11 cellular contexts compared by ENCODE assay signal in the genomic region with DNA sequence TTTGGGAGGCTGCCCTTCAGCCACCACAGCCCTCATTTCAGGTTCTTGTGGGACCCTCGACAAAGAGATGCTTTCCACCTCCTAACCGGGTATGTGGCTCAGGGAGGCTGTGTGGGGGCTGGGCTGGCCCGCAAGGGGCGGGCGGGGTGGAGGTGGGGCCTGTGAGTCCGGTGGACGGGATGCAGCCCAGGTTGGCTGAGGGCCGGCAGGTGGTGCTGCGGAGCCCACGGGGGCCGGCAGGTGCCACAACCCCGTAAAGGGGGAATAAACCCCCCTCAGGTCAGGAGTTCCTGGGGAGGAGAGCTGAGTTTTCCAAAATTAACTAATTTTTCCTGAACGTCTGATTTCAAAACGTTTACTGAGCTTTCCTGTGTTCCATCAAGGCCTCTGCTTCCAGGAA. TPM values are rescaled to one million over a fixed set of nuclear protein-coding genes. Genes with fewer than 3 reads are reported as not detected.
DNase-seq lines count a peak whose midpoint lies in the region; ATAC-seq, FAIRE-seq and TF ChIP-seq lines count a peak whose summit lies in the region.
"Had no signal": no experiment of that assay in that cellular context is flagged by ENCODE, and none has a peak within 500 bp of the region (broad histone marks: within the 10 kb centered on the region; RNA-seq: fewer than 3 reads in every experiment).

No MANE protein-coding gene starts in this region.

- DNase-seq in AG10803 (ENCODE audit: low read depth) (no peak), SK-N-DZ (ENCODE audit: low spot score) (peak; percentile 55), kidney (no peak), RKO (ENCODE audit: low spot score) (no peak), EL (no peak), suprapubic skin (ENCODE audit: low spot score in 2 of 2) (no peak)
- DNase-seq: stimulated activated naive CD4-positive, alpha-beta T cell; T-helper 1 cell had no signal

- TF ChIP-seq EP300 in suprapubic skin (IDR thresholded peaks at IDR 0.05), result no peak

- H3K27me3 ChIP-seq in suprapubic skin, result peaks cover 3% of the 10 kb centered on the region

- TF ChIP-seq POLR2A in suprapubic skin (IDR thresholded peaks at IDR 0.05), result no peak

- no peak for ATAC-seq in HG03520 (IDR thresholded peaks at IDR 0.05; ENCODE audit: unreplicated experiment)

- TF ChIP-seq CTCF in AG10803 (conservative IDR thresholded peaks at IDR 0.05; ENCODE audit: low read length) (peak; percentile 8; the same call in 1 of the 2 replicates), GM12873 (IDR thresholded peaks at IDR 0.05; ENCODE audit: insufficient read depth, low read depth, low read length, missing control alignments) (peak; percentile 58), kidney (IDR thresholded peaks at IDR 0.05; ENCODE audit: borderline replicate concordance, extremely low read depth, insufficient read depth) (peak; percentile 38), suprapubic skin (IDR thresholded peaks at IDR 0.05) (no peak)

- H3K36me3 ChIP-seq in kidney (ENCODE audit: control insufficient read depth in 1 of 2, insufficient read depth in 2 of 2, low read length in 2 of 2) (no peaks in the 10 kb centered on the region), suprapubic skin (no peaks in the 10 kb centered on the region)

- H3K9me3 ChIP-seq in kidney (ENCODE audit: control insufficient read depth in 1 of 2, low read length in 2 of 2) (no peaks in the 10 kb centered on the region), suprapubic skin (no peaks in the 10 kb centered on the region)

- H3K27ac ChIP-seq in kidney (ENCODE audit: low read depth in 2 of 2, low read length in 2 of 2), result no peak overlapping the region
- no peak overlapping the region for H3K27ac ChIP-seq in suprapubic skin

- H3K9ac ChIP-seq in kidney (ENCODE audit: low read length in 2 of 2), result no peak overlapping the region

- FAIRE-seq in kidney (lab: Jason Lieb, UNC), result no peak
- FAIRE-seq: H54 had no signal

- intact Hi-C loops in kidney (cut with DNase I), result no loop called here

- H3K4me1 ChIP-seq in kidney (ENCODE audit: control insufficient read depth in 1 of 2, insufficient read depth in 1 of 2, low read depth in 1 of 2, low read length in 2 of 2) (peaks cover 0 to 3% of the 10 kb centered on the region in 2 donors), suprapubic skin (peaks cover 5% of the 10 kb centered on the region)

- WGBS in suprapubic skin, result 5% methylated on average over 14 of the region's 14 CpGs

- H3K4me3 ChIP-seq in AG10803 (ENCODE audit: low read length) (no peak overlapping the region), kidney (ENCODE audit: low read length in 2 of 2) (no peak overlapping the region), suprapubic skin (no peak overlapping the region)

RNA-seq across cellular contexts. Expression of a gene that starts 4.9 kb away (rescaled TPM):
- polyA plus RNA-seq in SK-N-DZ (2014; cell fraction: cytosol; rRNA removed), result 28.6 and 34.4 TPM in 2 replicates
- polyA plus RNA-seq in SK-N-DZ (2014; cell fraction: nucleus; rRNA removed), result 88.2 and 96.1 TPM in 2 replicates
- total RNA-seq in kidney, result 36.8 TPM
- 37.7 TPM for polyA plus RNA-seq in kidney (ENCODE audit: insufficient read depth, low read depth, low replicate concordance)
- 100 to 1,000 TPM in 1 of 4 donors, 10 to 100 TPM in 3; 35.2 to 110 (median 52.0) TPM for total RNA-seq in suprapubic skin

RNA-seq across cellular contexts. Expression of a gene that starts 14.8 kb away (rescaled TPM):
- not detected in 2 replicates for polyA plus RNA-seq in SK-N-DZ (2014; cell fraction: cytosol; rRNA removed)
- 0.07 and 0.52 TPM in 2 replicates for polyA plus RNA-seq in SK-N-DZ (2014; cell fraction: nucleus; rRNA removed)
- total RNA-seq in kidney (19.4 TPM), suprapubic skin (1 to 10 TPM in 1 of 4 donors, under 1 TPM in 2, not detected in 1; 0.31 to 7.3 (median 0.49) TPM)
- polyA plus RNA-seq in kidney (ENCODE audit: insufficient read depth, low read depth, low replicate concordance), result 3.7 TPM

RNA-seq across cellular contexts. Expression of a gene that starts 18.8 kb away (rescaled TPM):
- 22.6 and 23.4 TPM in 2 replicates for polyA plus RNA-seq in SK-N-DZ (2014; cell fraction: cytosol; rRNA removed)
- polyA plus RNA-seq in SK-N-DZ (2014; cell fraction: nucleus; rRNA removed), result 184 and 185 TPM in 2 replicates
- total RNA-seq in kidney, result 7.5 TPM
- polyA plus RNA-seq in kidney (ENCODE audit: insufficient read depth, low read depth, low replicate concordance), result 18.0 TPM
- 1 to 10 TPM; 3.2 to 7.1 (median 4.8) TPM for total RNA-seq in suprapubic skin

RNA-seq across cellular contexts. Expression of a gene that starts 19.5 kb away (rescaled TPM):
- polyA plus RNA-seq in SK-N-DZ (2014; cell fraction: cytosol; rRNA removed), result 2.7 and 7.0 TPM in 2 replicates
- polyA plus RNA-seq in SK-N-DZ (2014; cell fraction: nucleus; rRNA removed), result 129 and 132 TPM in 2 replicates
- total RNA-seq in kidney, result 2.6 TPM
- 1.3 TPM for polyA plus RNA-seq in kidney (ENCODE audit: insufficient read depth, low read depth, low replicate concordance)
- total RNA-seq in suprapubic skin, result 1 to 10 TPM in 1 of 4 donors, under 1 TPM in 2, not detected in 1; 0.64 to 2.4 (median 0.83) TPM

RNA-seq across cellular contexts. Expression of a gene that starts 24.8 kb away (rescaled TPM):
- 59.0 and 63.1 TPM in 2 replicates for polyA plus RNA-seq in SK-N-DZ (2014; cell fraction: cytosol; rRNA removed)
- polyA plus RNA-seq in SK-N-DZ (2014; cell fraction: nucleus; rRNA removed), result 199 and 307 TPM in 2 replicates
- 44.1 TPM for total RNA-seq in kidney
- 70.4 TPM for polyA plus RNA-seq in kidney (ENCODE audit: insufficient read depth, low read depth, low replicate concordance)
- 10 to 100 TPM; 13.0 to 29.4 (median 23.8) TPM for total RNA-seq in suprapubic skin

Comparison
In these comparisons a context has a peak if more than half of its experiments do, and no peak if none do; other contexts are left out.
1. CTCF ChIP-seq: peak in AG10803 (single experiment), GM12873 (single experiment) and kidney (single experiment); none in suprapubic skin (0 of 2).